Comparison of ENCODE assay signal across 23 cellular contexts in the genomic region with DNA sequence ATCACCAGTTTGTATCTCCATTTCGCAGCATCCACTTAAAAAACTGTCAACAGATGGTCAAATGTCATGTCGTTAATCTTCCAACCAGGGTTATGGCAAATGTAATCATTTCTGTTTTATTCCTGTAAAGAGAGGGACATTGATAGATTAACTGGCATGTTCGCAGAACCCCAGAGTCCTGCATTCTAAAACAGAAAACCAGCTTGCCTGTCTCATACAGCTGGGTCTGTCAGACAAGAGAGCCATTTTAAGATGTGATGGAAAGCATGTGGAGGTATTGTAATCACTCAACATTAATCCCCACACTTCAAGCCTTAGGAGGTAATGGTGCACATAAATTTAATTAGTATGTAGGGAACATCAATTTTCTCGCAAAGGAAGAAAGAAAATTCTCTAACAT. TPM values are rescaled to one million over a fixed set of nuclear protein-coding genes. Genes with fewer than 3 reads are reported as not detected.
DNase-seq lines count a peak whose midpoint lies in the region; TF ChIP-seq lines count a peak whose summit lies in the region.
"Had no signal": no experiment of that assay in that cellular context is flagged by ENCODE, and none has a peak within 500 bp of the region (broad histone marks: within the 10 kb centered on the region; RNA-seq: fewer than 3 reads in every experiment).

No MANE protein-coding gene starts in this region.

- peak; percentile 18 for TF ChIP-seq EP300 in neural cell (conservative IDR thresholded peaks at IDR 0.05; ENCODE audit: poor library complexity, severe bottlenecking)

- H3K4me1 ChIP-seq in A673 (ENCODE audit: insufficient read depth, low read length, poor library complexity, severe bottlenecking) = no peaks in the 10 kb centered on the region
- H3K4me1 ChIP-seq: BE2C had no signal

- peak; percentile 53 for DNase-seq in NCI-H82 (lab: John Stamatoyannopoulos, UW)
- no peak for DNase-seq in NCI-H82 treated with DMSO at 0.1 percent for 48 hours (lab: John Stamatoyannopoulos, UW; ENCODE audit: unreplicated experiment)
- peak; percentile 8 for DNase-seq in A673 (ENCODE audit: low spot score)
- peak; percentile 71 for DNase-seq in SK-N-DZ (ENCODE audit: low spot score)
- no peak for DNase-seq in LoVo (ENCODE audit: low spot score)
- no peak for DNase-seq in caudate nucleus (lab: John Stamatoyannopoulos, UW)
- DNase-seq: ACHN; AML-193; BE2C; CD4-positive, alpha-beta T cell; CD8-positive, alpha-beta memory T cell; DMS 273 treated with DMSO at 0.1 percent for 48 hours; DMS79; EL; GDM1; H9 had no signal

- H2AFZ ChIP-seq in neural cell (ENCODE audit: low read depth, low read length) = no peak overlapping the region
- H2AFZ ChIP-seq: GM23338 had no signal

- no peak for TF ChIP-seq CTCF in A673 (conservative IDR thresholded peaks at IDR 0.05; ENCODE audit: low read depth, low read length)
- TF ChIP-seq CTCF in neural cell (IDR thresholded peaks at IDR 0.05; ENCODE audit: poor library complexity, severe bottlenecking) = no peak

- H4K20me1 ChIP-seq in neural cell (ENCODE audit: insufficient read depth) = no peaks in the 10 kb centered on the region
- H4K20me1 ChIP-seq: BLaER1 treated with 17β-estradiol and CSF1 and Interleukin-3, amounts not matched to agents 10 nM and 100 nM had no signal

- CTCF ChIA-PET in A673 (lab: Charles Lee) = no interaction called here

- H3K9ac ChIP-seq in neural cell (ENCODE audit: low read length) = no peak overlapping the region
- H3K9ac ChIP-seq: BLaER1 treated with 17β-estradiol and CSF1 and Interleukin-3, amounts not matched to agents 10 nM and 100 nM had no signal

- no peak for TF ChIP-seq RAD21 in neural cell (conservative IDR thresholded peaks at IDR 0.05)

- BruUV-seq in A673 (replicated peaks; lab: Mats Ljungman, UMichigan) = no TSS peak

- no peaks in the 10 kb centered on the region for H3K9me3 ChIP-seq in A673 (ENCODE audit: low read depth, low read length, poor library complexity, severe bottlenecking)
- no peaks in the 10 kb centered on the region for H3K9me3 ChIP-seq in neural cell (ENCODE audit: low read length)
- H3K9me3 ChIP-seq: BE2C; BLaER1 treated with 17β-estradiol and CSF1 and Interleukin-3, amounts not matched to agents 10 nM and 100 nM had no signal

- H3K4me2 ChIP-seq in neural cell (ENCODE audit: low read length) = no peak overlapping the region
- H3K4me2 ChIP-seq: BLaER1 treated with 17β-estradiol and CSF1 and Interleukin-3, amounts not matched to agents 10 nM and 100 nM; GM23338 had no signal

- POLR2A ChIA-PET in A673 (lab: Charles Lee; ENCODE audit: low non-redundant PET) = no interaction called here

- H3K27ac ChIP-seq in A673 (ENCODE audit: low read depth, low read length, poor library complexity, severe bottlenecking) (no peak overlapping the region), neural cell (ENCODE audit: low read length) (no peak overlapping the region), caudate nucleus (ENCODE audit: low read depth, low read length) (no peak overlapping the region)
- H3K27ac ChIP-seq: 22Rv1; BLaER1 treated with 17β-estradiol and CSF1 and Interleukin-3, amounts not matched to agents 10 nM and 100 nM had no signal

- H3K4me3 ChIP-seq in A673 (ENCODE audit: low read depth, low read length, poor library complexity, severe bottlenecking) (no peak overlapping the region), neural cell (ENCODE audit: low read length) (no peak overlapping the region)
- H3K4me3 ChIP-seq: BLaER1 treated with 17β-estradiol and CSF1 and Interleukin-3, amounts not matched to agents 10 nM and 100 nM; GM12878; GM23338 had no signal

- no peaks in the 10 kb centered on the region for H3K27me3 ChIP-seq in A673 (replicated peaks; ENCODE audit: insufficient read depth, low read depth, low read length, poor library complexity)
- no peaks in the 10 kb centered on the region for H3K27me3 ChIP-seq in neural cell (ENCODE audit: insufficient read depth, low read depth, low read length)
- H3K27me3 ChIP-seq: BE2C; BLaER1 treated with 17β-estradiol and CSF1 and Interleukin-3, amounts not matched to agents 10 nM and 100 nM had no signal

- H3K79me2 ChIP-seq in neural cell (replicated peaks; ENCODE audit: insufficient read depth, low read length) = no peaks in the 10 kb centered on the region

- no peaks in the 10 kb centered on the region for H3K9me2 ChIP-seq in neural cell (ENCODE audit: insufficient read depth, low read length)

- no peaks in the 10 kb centered on the region for H3F3A ChIP-seq in neural cell (ENCODE audit: insufficient read depth, low read length, poor library complexity, severe bottlenecking)

- no peaks in the 10 kb centered on the region for H3K36me3 ChIP-seq in A673 (ENCODE audit: insufficient read depth, low read length, poor library complexity, severe bottlenecking)
- no peaks in the 10 kb centered on the region for H3K36me3 ChIP-seq in neural cell (ENCODE audit: insufficient read depth, low read length)
- H3K36me3 ChIP-seq: BE2C had no signal

- intact Hi-C loops in A673 (cut with micrococcal nuclease; ENCODE audit: unreplicated experiment) = no loop called here

TF ChIP-seq in neural cell, 6 proteins besides CTCF, POLR2A, EP300 and RAD21:
- TF ChIP-seq MXI1 (conservative IDR thresholded peaks at IDR 0.05; ENCODE audit: poor library complexity, severe bottlenecking) = no peak
- TF ChIP-seq POLR2AphosphoS5 (IDR thresholded peaks at IDR 0.05) = peak; percentile 42

RNA-seq across cellular contexts. Expression of gene SMLR1, which starts 4.4 kb away (rescaled TPM):
- not detected in 2 replicates for total RNA-seq in A673 (2021)
- not detected in 2 replicates for polyA plus RNA-seq in SK-N-DZ (2014; cell fraction: cytosol; rRNA removed)
- not detected in 2 replicates for polyA plus RNA-seq in SK-N-DZ (2014; cell fraction: nucleus; rRNA removed)
- not detected in 2 replicates for polyA plus RNA-seq in neural cell
- polyA minus RNA-seq in neural cell = not detected in 2 replicates
- total RNA-seq: CD4-positive, alpha-beta T cell; CD8-positive, alpha-beta memory T cell; GM23338; H4; H9 had no signal
- polyA plus RNA-seq: CD14-positive monocyte; CD8-positive, alpha-beta memory T cell; GM12878; GM23338 had no signal

Comparison
In these comparisons a context has a peak if more than half of its experiments do, and no peak if none do; other contexts are left out.
1. DNase-seq: peak in NCI-H82 (single experiment), A673 (single experiment) and SK-N-DZ (single experiment); none in NCI-H82 treated with DMSO at 0.1 percent for 48 hours (single experiment), LoVo (single experiment) and caudate nucleus (0 of 61).